7 cellular contexts compared by ENCODE assay signal in genomic region chr2:134823832-134824231, GRCh38. TPM values are rescaled to one million over a fixed set of nuclear protein-coding genes. Genes with fewer than 3 reads are reported as not detected.
"Had no signal": no experiment of that assay in that cellular context is flagged by ENCODE, and none has a peak within 500 bp of the region (broad histone marks: within the 10 kb centered on the region; RNA-seq: fewer than 3 reads in every experiment).

No MANE protein-coding gene starts in this region.

- DNase-seq: H9, HCEC 1CT, KBM-7 had no signal

- H3K4me3 ChIP-seq: GM23338 had no signal

- ATAC-seq: GM23338 had no signal

RNA-seq across cellular contexts. Expression of gene ACMSD, which starts 14.6 kb away (rescaled TPM):
- total RNA-seq: GM23338, H1, H9, HT-29 had no signal
- polyA plus RNA-seq: H1, IgD-negative memory B cell had no signal
